30 cellular contexts compared by ENCODE assay signal in the genomic region with DNA sequence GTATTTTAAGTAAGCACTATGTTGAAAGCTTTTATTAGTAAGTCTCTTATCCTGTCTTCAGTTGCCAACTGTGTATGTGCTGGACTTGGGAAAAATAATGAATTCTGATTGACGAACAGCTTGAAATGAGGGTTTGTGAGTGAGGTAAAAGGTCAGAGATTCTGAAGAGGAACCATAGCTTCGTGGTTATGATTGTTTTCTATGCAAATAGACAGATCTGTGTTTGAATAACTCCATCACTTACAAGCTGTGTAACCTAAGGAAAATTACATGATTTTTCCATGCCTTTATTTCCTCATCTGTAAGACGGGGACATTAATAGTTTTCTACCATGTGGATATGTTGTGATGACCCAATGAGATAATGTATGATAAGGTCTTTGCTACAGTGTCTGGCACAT.
"Had no signal": no experiment of that assay in that cellular context is flagged by ENCODE, and none has a peak within 500 bp of the region (broad histone marks: within the 10 kb centered on the region; RNA-seq: fewer than 3 reads in every experiment).

No MANE protein-coding gene starts in this region.

- H3K9me3 Mint-ChIP-seq: activated CD4-positive, alpha-beta memory T cell treated with anti-CD3 and anti-CD28 coated beads, Interleukin-2, amount 10 ng/mL, durations not matched to agents 7 days and 5 days; activated CD4-positive, alpha-beta T cell treated with anti-CD3 and anti-CD28 coated beads, Interleukin-2, amount 10 ng/mL, durations not matched to agents 7 days and 5 days; activated naive CD4-positive, alpha-beta T cell treated with anti-CD3 and anti-CD28 coated beads for 36 hours; activated naive CD4-positive, alpha-beta T cell treated with anti-CD3 and anti-CD28 coated beads, Interleukin-2, amount 50 U/mL, for 24 hours; activated naive CD8-positive, alpha-beta T cell treated with anti-CD3 and anti-CD28 coated beads for 36 hours; activated naive CD8-positive, alpha-beta T cell treated with anti-CD3 and anti-CD28 coated beads, Interleukin-2, amount 50 U/mL, for 24 hours; activated T-cell treated with anti-CD3 and anti-CD28 coated beads, Interleukin-2, amount 50 U/mL, for 4 hours; activated T-helper 17 cell treated with anti-CD3 and anti-CD28 coated beads, Interleukin-2, amount 50 U/mL, for 72 hours; brain; WTC11 had no signal

- H3K27ac ChIP-seq: adrenal gland, ascending aorta, breast epithelium, cardiac muscle cell, colonic mucosa, epithelial cell of prostate, esophagus squamous epithelium, gastroesophageal sphincter, heart right ventricle had no signal

- FAIRE-seq: endothelial cell of umbilical vein had no signal

- H3K4me1 Mint-ChIP-seq: activated CD4-positive, alpha-beta memory T cell treated with anti-CD3 and anti-CD28 coated beads, Interleukin-2, amount 10 ng/mL, durations not matched to agents 7 days and 5 days; activated CD4-positive, alpha-beta T cell treated with anti-CD3 and anti-CD28 coated beads, Interleukin-2, amount 10 ng/mL, durations not matched to agents 7 days and 5 days; activated naive CD4-positive, alpha-beta T cell treated with anti-CD3 and anti-CD28 coated beads, Interleukin-2, amount 50 U/mL, for 24 hours; activated naive CD8-positive, alpha-beta T cell treated with anti-CD3 and anti-CD28 coated beads, Interleukin-2, amount 50 U/mL, for 24 hours; activated T-helper 17 cell treated with anti-CD3 and anti-CD28 coated beads, Interleukin-2, amount 50 U/mL, for 72 hours had no signal

- H3K36me3 Mint-ChIP-seq: activated naive CD8-positive, alpha-beta T cell treated with anti-CD3 and anti-CD28 coated beads for 36 hours; brain; WTC11 had no signal

- ATAC-seq: activated naive CD8-positive, alpha-beta T cell treated with anti-CD3 and anti-CD28 coated beads, Interleukin-2, amount 50 U/mL, for 24 hours; activated T-cell treated with anti-CD3 and anti-CD28 coated beads, Interleukin-2, amount 50 U/mL, for 4 hours; activated T-helper 17 cell treated with anti-CD3 and anti-CD28 coated beads, Interleukin-2, amount 50 U/mL, for 72 hours; gastroesophageal sphincter; heart right ventricle; WTC11 had no signal

- DNase-seq: activated CD4-positive, alpha-beta memory T cell treated with anti-CD3 and anti-CD28 coated beads, Interleukin-2, amount 10 ng/mL, durations not matched to agents 7 days and 5 days; activated CD4-positive, alpha-beta T cell treated with anti-CD3 and anti-CD28 coated beads for 1 hour; activated CD4-positive, alpha-beta T cell treated with anti-CD3 and anti-CD28 coated beads for 4 hours; activated CD4-positive, alpha-beta T cell treated with anti-CD3 and anti-CD28 coated beads, Interleukin-2, amount 10 ng/mL, durations not matched to agents 7 days and 5 days; activated CD4-positive, alpha-beta T cell treated with anti-CD3 and anti-CD28 coated beads, Interleukin-2, amount 50 U/mL, for 4 hours; activated effector memory CD4-positive, alpha-beta T cell treated with Interleukin-2 at 50 U/mL for 16 hours; activated gamma-delta T cell treated with Interleukin-2 at 50 U/mL for 16 hours; activated naive CD4-positive, alpha-beta T cell treated with anti-CD3 and anti-CD28 coated beads for 36 hours; activated naive CD8-positive, alpha-beta T cell treated with anti-CD3 and anti-CD28 coated beads for 36 hours; activated naive CD8-positive, alpha-beta T cell treated with anti-CD3 and anti-CD28 coated beads, Interleukin-2, amount 50 U/mL, for 24 hours; activated T-cell treated with anti-CD3 and anti-CD28 coated beads, Interleukin-2, amount 50 U/mL, for 4 hours; adrenal gland; central memory CD4-positive, alpha-beta T cell; cerebellar nuclear complex; colonic mucosa; effector CD8-positive, alpha-beta T cell; esophagus squamous epithelium; foreskin melanocyte; heart right ventricle; T-helper 2 cell had no signal

- H3K27ac Mint-ChIP-seq: activated CD4-positive, alpha-beta memory T cell treated with anti-CD3 and anti-CD28 coated beads, Interleukin-2, amount 10 ng/mL, durations not matched to agents 7 days and 5 days; activated CD4-positive, alpha-beta T cell treated with anti-CD3 and anti-CD28 coated beads, Interleukin-2, amount 10 ng/mL, durations not matched to agents 7 days and 5 days; activated naive CD4-positive, alpha-beta T cell treated with anti-CD3 and anti-CD28 coated beads for 36 hours; activated naive CD4-positive, alpha-beta T cell treated with anti-CD3 and anti-CD28 coated beads, Interleukin-2, amount 50 U/mL, for 24 hours; activated naive CD8-positive, alpha-beta T cell treated with anti-CD3 and anti-CD28 coated beads for 36 hours; activated naive CD8-positive, alpha-beta T cell treated with anti-CD3 and anti-CD28 coated beads, Interleukin-2, amount 50 U/mL, for 24 hours; activated T-helper 17 cell treated with anti-CD3 and anti-CD28 coated beads, Interleukin-2, amount 50 U/mL, for 72 hours; WTC11 had no signal

- H3K27me3 Mint-ChIP-seq: activated CD4-positive, alpha-beta memory T cell treated with anti-CD3 and anti-CD28 coated beads, Interleukin-2, amount 10 ng/mL, durations not matched to agents 7 days and 5 days; activated naive CD4-positive, alpha-beta T cell treated with anti-CD3 and anti-CD28 coated beads, Interleukin-2, amount 50 U/mL, for 24 hours; activated naive CD8-positive, alpha-beta T cell treated with anti-CD3 and anti-CD28 coated beads for 36 hours; activated T-helper 17 cell treated with anti-CD3 and anti-CD28 coated beads, Interleukin-2, amount 50 U/mL, for 72 hours had no signal

- H3K4me3 Mint-ChIP-seq: activated CD4-positive, alpha-beta memory T cell treated with anti-CD3 and anti-CD28 coated beads, Interleukin-2, amount 10 ng/mL, durations not matched to agents 7 days and 5 days; activated CD4-positive, alpha-beta T cell treated with anti-CD3 and anti-CD28 coated beads, Interleukin-2, amount 10 ng/mL, durations not matched to agents 7 days and 5 days; activated naive CD4-positive, alpha-beta T cell treated with anti-CD3 and anti-CD28 coated beads for 36 hours; activated naive CD4-positive, alpha-beta T cell treated with anti-CD3 and anti-CD28 coated beads, Interleukin-2, amount 50 U/mL, for 24 hours; activated naive CD8-positive, alpha-beta T cell treated with anti-CD3 and anti-CD28 coated beads for 36 hours; activated naive CD8-positive, alpha-beta T cell treated with anti-CD3 and anti-CD28 coated beads, Interleukin-2, amount 50 U/mL, for 24 hours; activated T-cell treated with anti-CD3 and anti-CD28 coated beads, Interleukin-2, amount 50 U/mL, for 4 hours; activated T-helper 17 cell treated with anti-CD3 and anti-CD28 coated beads, Interleukin-2, amount 50 U/mL, for 72 hours; brain; WTC11 had no signal
